24 cellular contexts compared by ENCODE assay signal in genomic region chr6:44202332-44202971, GRCh38. TPM values are rescaled to one million over a fixed set of nuclear protein-coding genes. Genes with fewer than 3 reads are reported as not detected.
DNase-seq lines count a peak whose midpoint lies in the region; ATAC-seq and TF ChIP-seq lines count a peak whose summit lies in the region.
"Had no signal": no experiment of that assay in that cellular context is flagged by ENCODE, and none has a peak within 500 bp of the region (broad histone marks: within the 10 kb centered on the region; RNA-seq: fewer than 3 reads in every experiment).

No MANE protein-coding gene starts in this region.

- H3K36me3 ChIP-seq in heart left ventricle: no peaks in the 10 kb centered on the region
- no peaks in the 10 kb centered on the region for H3K36me3 ChIP-seq in gastroesophageal sphincter
- no peaks in the 10 kb centered on the region for H3K36me3 ChIP-seq in right lobe of liver
- H3K36me3 ChIP-seq in vagina: no peaks in the 10 kb centered on the region
- no peaks in the 10 kb centered on the region for H3K36me3 ChIP-seq in Karpas-422 (ENCODE audit: insufficient read depth, low read length)
- H3K36me3 ChIP-seq: brain microvascular endothelial cell, upper lobe of right lung had no signal

- no peaks in the 10 kb centered on the region for H3K9me2 ChIP-seq in Karpas-422 (replicated peaks; ENCODE audit: insufficient read depth, low read length)

- H3K27ac Mint-ChIP-seq in effector memory CD8-positive, alpha-beta T cell: no peak overlapping the region
- H3K27ac Mint-ChIP-seq: activated naive CD4-positive, alpha-beta T cell treated with anti-CD3 and anti-CD28 coated beads for 36 hours; mesothelial cell of epicardium; stimulated activated memory B cell treated with anti-CD40 and anti-IgM and Interleukin-4, amounts not matched to agents 10 μg/mL and 1 μg/mL and 100 μg/mL, for 72 hours had no signal

- H3K4me1 ChIP-seq in heart left ventricle: peaks cover 2 to 29% (median 16%) of the 10 kb centered on the region in 12 donors
- no peaks in the 10 kb centered on the region for H3K4me1 ChIP-seq in gastroesophageal sphincter
- no peaks in the 10 kb centered on the region for H3K4me1 ChIP-seq in right lobe of liver
- peaks cover 27% of the 10 kb centered on the region for H3K4me1 ChIP-seq in vagina
- H3K4me1 ChIP-seq in Karpas-422 (ENCODE audit: low read length): no peaks in the 10 kb centered on the region
- H3K4me1 ChIP-seq: upper lobe of right lung had no signal

- H3K9me3 ChIP-seq in heart left ventricle: no peaks in the 10 kb centered on the region
- no peaks in the 10 kb centered on the region for H3K9me3 ChIP-seq in gastroesophageal sphincter
- no peaks in the 10 kb centered on the region for H3K9me3 ChIP-seq in right lobe of liver
- no peaks in the 10 kb centered on the region for H3K9me3 ChIP-seq in vagina
- H3K9me3 ChIP-seq in Karpas-422 (ENCODE audit: low read length): no peaks in the 10 kb centered on the region
- H3K9me3 ChIP-seq: A549, upper lobe of right lung had no signal

- H3K4me2 ChIP-seq in Karpas-422 (ENCODE audit: low read depth, low read length, poor library complexity, severe bottlenecking): no peak overlapping the region
- H3K4me2 ChIP-seq: A549, KMS-11 had no signal

- TF ChIP-seq EP300 in gastroesophageal sphincter (IDR thresholded peaks at IDR 0.05): no peak

- H3K4me3 Mint-ChIP-seq in effector memory CD8-positive, alpha-beta T cell: no peak overlapping the region
- H3K4me3 Mint-ChIP-seq: activated naive CD4-positive, alpha-beta T cell treated with anti-CD3 and anti-CD28 coated beads for 36 hours; mesothelial cell of epicardium; stimulated activated memory B cell treated with anti-CD40 and anti-IgM and Interleukin-4, amounts not matched to agents 10 μg/mL and 1 μg/mL and 100 μg/mL, for 72 hours had no signal

- H3K9ac ChIP-seq in Karpas-422 (ENCODE audit: low read length): no peak overlapping the region
- H3K9ac ChIP-seq: KMS-11 had no signal

- intact Hi-C loops in heart left ventricle (cut with DNase I) (no loop called here), Right ventricle myocardium inferior (cut with DNase I) (no loop called here), right lobe of liver (cut with DNase I) (no loop called here), vagina (cut with DNase I) (no loop called here)

- 57 to 74% (median 67%) methylated on average over 4 of the region's 4 CpGs for WGBS in heart left ventricle, 4 donors
- WGBS in gastroesophageal sphincter (ENCODE audit: low coverage in 1 of 2), 2 donors: 63 to 75% methylated on average over 2 to 4 of the region's 4 CpGs
- 53% methylated on average over 2 of the region's 4 CpGs for WGBS in right lobe of liver (ENCODE audit: insufficient coverage, low coverage, low lambda C conversion rate, missing lambda C conversion rate)

- peaks cover 31 to 51% of the 10 kb centered on the region in 2 donors for H3K27me3 Mint-ChIP-seq in effector memory CD8-positive, alpha-beta T cell

- H3K79me2 ChIP-seq in Karpas-422 (ENCODE audit: low read length): no peaks in the 10 kb centered on the region

- TF ChIP-seq POLR2A in heart left ventricle (IDR thresholded peaks at IDR 0.05): no peak
- TF ChIP-seq POLR2A in gastroesophageal sphincter (IDR thresholded peaks at IDR 0.05): no peak
- no peak for TF ChIP-seq POLR2A in right lobe of liver (IDR thresholded peaks at IDR 0.05)
- TF ChIP-seq POLR2A in vagina (IDR thresholded peaks at IDR 0.05): no peak

- ATAC-seq in heart left ventricle (peak; percentile 47 to 81 (median 69)), Right ventricle myocardium inferior (no peak), gastroesophageal sphincter (peak; percentile 43), right lobe of liver (peak; percentile 28 to 76 (median 56)), HG02970 (IDR thresholded peaks at IDR 0.05; ENCODE audit: low FRiP score, unreplicated experiment) (no peak)
- ATAC-seq in effector memory CD8-positive, alpha-beta T cell (replicated peaks): no peak
- ATAC-seq: A549; stimulated activated memory B cell treated with anti-CD40 and anti-IgM and Interleukin-4, amounts not matched to agents 10 μg/mL and 1 μg/mL and 100 μg/mL, for 72 hours had no signal

- TF ChIP-seq CTCF in heart left ventricle (IDR thresholded peaks at IDR 0.05) (no peak), gastroesophageal sphincter (IDR thresholded peaks at IDR 0.05) (no peak), right lobe of liver (IDR thresholded peaks at IDR 0.05) (no peak), vagina (IDR thresholded peaks at IDR 0.05) (no peak)

- DNase-seq in heart left ventricle: peak in 2 of 5 donors; percentile 37 to 43
- DNase-seq in Right ventricle myocardium inferior (ENCODE audit: missing footprints): no peak
- no peak for DNase-seq in right lobe of liver
- no peak for DNase-seq in vagina (ENCODE audit: extremely low spot score in 2 of 2)
- no peak for DNase-seq in Karpas-422
- DNase-seq in effector memory CD8-positive, alpha-beta T cell: no peak
- DNase-seq: activated CD4-positive, alpha-beta T cell treated with anti-CD3 and anti-CD28 coated beads for 1 hour; activated naive CD4-positive, alpha-beta T cell treated with anti-CD3 and anti-CD28 coated beads for 36 hours; brain microvascular endothelial cell; dorsolateral prefrontal cortex; NCI-H1105 treated with DMSO at 0.1 percent for 48 hours; NCI-H226; NK-92 treated with Interleukin-12 subunit alpha and Interleukin-12 subunit beta, amount 100 ng/mL, for 24 hours; nucleus accumbens; SHP77; small intestine; upper lobe of right lung had no signal

- H3K4me3 ChIP-seq in heart left ventricle (no peak overlapping the region), gastroesophageal sphincter (no peak overlapping the region), right lobe of liver (no peak overlapping the region), vagina (no peak overlapping the region), Karpas-422 (ENCODE audit: low read length) (no peak overlapping the region)
- H3K4me3 ChIP-seq: A549, dorsolateral prefrontal cortex, upper lobe of right lung had no signal

- H3K9me3 Mint-ChIP-seq in effector memory CD8-positive, alpha-beta T cell: no peaks in the 10 kb centered on the region
- H3K9me3 Mint-ChIP-seq: activated naive CD4-positive, alpha-beta T cell treated with anti-CD3 and anti-CD28 coated beads for 36 hours; mesothelial cell of epicardium; stimulated activated memory B cell treated with anti-CD40 and anti-IgM and Interleukin-4, amounts not matched to agents 10 μg/mL and 1 μg/mL and 100 μg/mL, for 72 hours had no signal

- H2AFZ ChIP-seq in Karpas-422 (ENCODE audit: low read length): no peak overlapping the region

- H4K20me1 ChIP-seq in Karpas-422 (ENCODE audit: insufficient read depth, low read depth, low read length): no peaks in the 10 kb centered on the region

- no peaks in the 10 kb centered on the region for H3K4me1 Mint-ChIP-seq in effector memory CD8-positive, alpha-beta T cell (ENCODE audit: low read depth in 2 of 2)
- H3K4me1 Mint-ChIP-seq: stimulated activated memory B cell treated with anti-CD40 and anti-IgM and Interleukin-4, amounts not matched to agents 10 μg/mL and 1 μg/mL and 100 μg/mL, for 72 hours had no signal

- H3K36me3 Mint-ChIP-seq in effector memory CD8-positive, alpha-beta T cell (ENCODE audit: insufficient read depth): no peaks in the 10 kb centered on the region
- H3K36me3 Mint-ChIP-seq: mesothelial cell of epicardium; stimulated activated memory B cell treated with anti-CD40 and anti-IgM and Interleukin-4, amounts not matched to agents 10 μg/mL and 1 μg/mL and 100 μg/mL, for 72 hours had no signal

- peak overlapping the region; percentile 49 to 89 (median 68) for H3K27ac ChIP-seq in heart left ventricle
- peak overlapping the region in 2 of 4 donors; percentile 14 to 35 for H3K27ac ChIP-seq in gastroesophageal sphincter
- no peak overlapping the region for H3K27ac ChIP-seq in right lobe of liver
- peak overlapping the region; percentile 77 for H3K27ac ChIP-seq in vagina
- no peak overlapping the region for H3K27ac ChIP-seq in Karpas-422 (ENCODE audit: low read length)
- H3K27ac ChIP-seq: A549, brain microvascular endothelial cell, dorsolateral prefrontal cortex, KMS-11, upper lobe of right lung had no signal

- H3K27me3 ChIP-seq in heart left ventricle (no peaks in the 10 kb centered on the region), gastroesophageal sphincter (no peaks in the 10 kb centered on the region), right lobe of liver (no peaks in the 10 kb centered on the region), vagina (no peaks in the 10 kb centered on the region), Karpas-422 (ENCODE audit: low read length) (no peaks in the 10 kb centered on the region)
- H3K27me3 ChIP-seq: brain microvascular endothelial cell, dorsolateral prefrontal cortex, upper lobe of right lung had no signal

RNA-seq across cellular contexts. Expression of gene MYMX, which starts 14.3 kb away (rescaled TPM):
- under 1 TPM in 6 of 9 donors, not detected in 3; 0.31 to 0.96 (median 0.68) TPM for total RNA-seq in heart left ventricle
- polyA plus RNA-seq in heart left ventricle: under 1 TPM in 1 of 2 donors, not detected in 1; 0.42 TPM
- total RNA-seq in Right ventricle myocardium inferior: not detected
- total RNA-seq in gastroesophageal sphincter: 1 to 10 TPM in 1 of 4 donors, not detected in 3; 1.4 TPM
- not detected for total RNA-seq in right lobe of liver
- total RNA-seq in vagina: not detected
- not detected in 2 replicates for total RNA-seq in Karpas-422 (2014; rRNA removed; shearing (Covaris generic); ENCODE audit: low replicate concordance)
- total RNA-seq: activated naive CD4-positive, alpha-beta T cell treated with anti-CD3 and anti-CD28 coated beads for 36 hours; dorsolateral prefrontal cortex; mesothelial cell of epicardium; T-helper 2 cell treated with Interferon-gamma antibody and Interleukin-4, amounts not matched to agents 100 ng/mL and 5 ng/mL, for 36 hours had no signal
- polyA plus RNA-seq: A549 had no signal

RNA-seq across cellular contexts. Expression of gene SLC29A1, which starts 20.9 kb away (rescaled TPM):
- 100 to 1,000 TPM in 8 of 9 donors, 10 to 100 TPM in 1; 94.9 to 319 (median 136) TPM for total RNA-seq in heart left ventricle
- polyA plus RNA-seq in heart left ventricle: 10 to 100 TPM; 48.0 to 77.5 TPM
- total RNA-seq in Right ventricle myocardium inferior: 170 TPM
- 100 to 1,000 TPM; 101 to 281 (median 134) TPM for total RNA-seq in gastroesophageal sphincter
- total RNA-seq in right lobe of liver: 10 to 100 TPM; 27.4 to 51.3 (median 31.4) TPM
- 51.1 TPM for total RNA-seq in vagina
- total RNA-seq in Karpas-422 (2014; rRNA removed; shearing (Covaris generic); ENCODE audit: low replicate concordance): 26.9 and 29.3 TPM in 2 replicates

RNA-seq across cellular contexts. Expression of gene CAPN11, which starts 43.8 kb away (rescaled TPM):
- total RNA-seq in heart left ventricle (1 to 10 TPM in 2 of 9 donors, under 1 TPM in 4, not detected in 3; 0.23 to 1.8 (median 0.44) TPM), Right ventricle myocardium inferior (0.27 TPM), gastroesophageal sphincter (under 1 TPM in 3 of 4 donors, not detected in 1; 0.19 to 0.45 (median 0.27) TPM), right lobe of liver (under 1 TPM in 2 of 6 experiments, not detected in 4; 0.22 to 0.31 TPM), vagina (2.0 TPM)
- under 1 TPM; 0.08 to 0.35 TPM for polyA plus RNA-seq in heart left ventricle
- total RNA-seq in Karpas-422 (2014; rRNA removed; shearing (Covaris generic); ENCODE audit: low replicate concordance): not detected in 2 replicates
- total RNA-seq: activated naive CD4-positive, alpha-beta T cell treated with anti-CD3 and anti-CD28 coated beads for 36 hours; mesothelial cell of epicardium; T-helper 2 cell treated with Interferon-gamma antibody and Interleukin-4, amounts not matched to agents 100 ng/mL and 5 ng/mL, for 36 hours had no signal

RNA-seq across cellular contexts. Expression of gene HSP90AB1, which starts 44.4 kb away (rescaled TPM):
- total RNA-seq in heart left ventricle (1,000 to 10,000 TPM in 2 of 9 donors, 100 to 1,000 TPM in 7; 725 to 1,040 (median 857) TPM), Right ventricle myocardium inferior (867 TPM), gastroesophageal sphincter (100 to 1,000 TPM; 553 to 749 (median 626) TPM), right lobe of liver (100 to 1,000 TPM; 183 to 566 (median 345) TPM), vagina (463 TPM)
- 100 to 1,000 TPM; 375 to 959 TPM for polyA plus RNA-seq in heart left ventricle
- total RNA-seq in Karpas-422 (2014; rRNA removed; shearing (Covaris generic); ENCODE audit: low replicate concordance): 474 and 539 TPM in 2 replicates

RNA-seq across cellular contexts. Expression of gene SLC35B2, which starts 54.9 kb away (rescaled TPM):
- total RNA-seq in heart left ventricle: 10 to 100 TPM; 18.1 to 35.6 (median 26.4) TPM
- polyA plus RNA-seq in heart left ventricle: 10 to 100 TPM; 10.2 to 36.7 TPM
- 21.3 TPM for total RNA-seq in Right ventricle myocardium inferior
- 10 to 100 TPM; 21.3 to 34.0 (median 25.6) TPM for total RNA-seq in gastroesophageal sphincter
- total RNA-seq in right lobe of liver: 10 to 100 TPM; 15.1 to 29.0 (median 20.9) TPM
- 19.6 TPM for total RNA-seq in vagina
- total RNA-seq in Karpas-422 (2014; rRNA removed; shearing (Covaris generic); ENCODE audit: low replicate concordance): 30.0 and 49.9 TPM in 2 replicates

Comparison
In these comparisons a context has a peak if more than half of its experiments do, and no peak if none do; other contexts are left out.
1. ATAC-seq: peak in heart left ventricle (4 of 4), gastroesophageal sphincter (single experiment) and right lobe of liver (4 of 4); none in Right ventricle myocardium inferior (single experiment), effector memory CD8-positive, alpha-beta T cell (single experiment) and HG02970 (single experiment).
2. H3K27ac ChIP-seq: peak in heart left ventricle (12 of 12) and vagina (single experiment); none in right lobe of liver (0 of 3) and Karpas-422 (single experiment).